8 cellular contexts compared by ENCODE assay signal in genomic region chr20:33675127-33675954, GRCh38. TPM values are rescaled to one million over a fixed set of nuclear protein-coding genes. Genes with fewer than 3 reads are reported as not detected.
A peak's percentile ranks its signal among the peaks of the same experiment; 100 is the strongest.
DNase-seq lines count a peak whose midpoint lies in the region; ATAC-seq and TF ChIP-seq lines count a peak whose summit lies in the region.

No MANE protein-coding gene starts in this region.

- H3K9me3 Mint-ChIP-seq in activated T-helper 17 cell treated with anti-CD3 and anti-CD28 coated beads, Interleukin-2, amount 50 U/mL, for 72 hours, result no peaks in the 10 kb centered on the region
- H3K9me3 Mint-ChIP-seq in stimulated activated naive B cell treated with anti-CD40 and anti-IgM and Interleukin-4, amounts not matched to agents 10 μg/mL and 1 μg/mL and 100 μg/mL, for 72 hours, result no peaks in the 10 kb centered on the region

- peak; percentile 68 for DNase-seq in DMS53 (lab: John Stamatoyannopoulos, UW)
- no peak for DNase-seq in DMS53 treated with DMSO at 0.1 percent for 48 hours (lab: John Stamatoyannopoulos, UW; ENCODE audit: unreplicated experiment)
- DNase-seq in stimulated activated naive B cell treated with anti-CD40 and anti-IgM and Interleukin-4, amounts not matched to agents 10 μg/mL and 1 μg/mL and 100 μg/mL, for 72 hours, result no peak
- no peak for DNase-seq in HEK293T (ENCODE audit: extremely low spot score)

- H3K4me3 Mint-ChIP-seq in activated T-helper 17 cell treated with anti-CD3 and anti-CD28 coated beads, Interleukin-2, amount 50 U/mL, for 72 hours, result peak overlapping the region; percentile 66
- peak overlapping the region; percentile 55 to 70 for H3K4me3 Mint-ChIP-seq in stimulated activated naive B cell treated with anti-CD40 and anti-IgM and Interleukin-4, amounts not matched to agents 10 μg/mL and 1 μg/mL and 100 μg/mL, for 72 hours

- CTCF ChIA-PET in HEK293T (lab: Yijun Ruan, JAX), result interaction anchor here (0.6 kb wide), 1 partner anchor 807 kb away, joined by 3 read pairs; no protein-coding TSS in a partner anchor

- peak overlapping the region; percentile 31 for H3K27ac Mint-ChIP-seq in activated T-helper 17 cell treated with anti-CD3 and anti-CD28 coated beads, Interleukin-2, amount 50 U/mL, for 72 hours
- H3K27ac Mint-ChIP-seq in stimulated activated naive B cell treated with anti-CD40 and anti-IgM and Interleukin-4, amounts not matched to agents 10 μg/mL and 1 μg/mL and 100 μg/mL, for 72 hours, result peak overlapping the region; percentile 33

- POLR2A ChIA-PET in HEK293T (lab: Yijun Ruan, JAX), result interaction anchor here (0.9 to 2.4 kb wide), 5 partner anchors 9 to 274 kb away, joined by 3 to 20 read pairs (median 4); partner anchors contain the start of genes CDK5RAP1 and PXMP4

- H3K4me1 Mint-ChIP-seq in activated T-helper 17 cell treated with anti-CD3 and anti-CD28 coated beads, Interleukin-2, amount 50 U/mL, for 72 hours, result peaks cover 13% of the 10 kb centered on the region
- H3K4me1 Mint-ChIP-seq in stimulated activated naive B cell treated with anti-CD40 and anti-IgM and Interleukin-4, amounts not matched to agents 10 μg/mL and 1 μg/mL and 100 μg/mL, for 72 hours, result peaks cover 19 to 36% of the 10 kb centered on the region in 2 donors

- peak overlapping the region; percentile 60 for H3K4me3 ChIP-seq in iPS-11a (ENCODE audit: low read depth, low read length)

- peaks cover 35% of the 10 kb centered on the region for H3K36me3 Mint-ChIP-seq in activated T-helper 17 cell treated with anti-CD3 and anti-CD28 coated beads, Interleukin-2, amount 50 U/mL, for 72 hours (ENCODE audit: low read depth)
- peaks cover 16% of the 10 kb centered on the region in 2 donors for H3K36me3 Mint-ChIP-seq in stimulated activated naive B cell treated with anti-CD40 and anti-IgM and Interleukin-4, amounts not matched to agents 10 μg/mL and 1 μg/mL and 100 μg/mL, for 72 hours

- H3K27me3 Mint-ChIP-seq in activated T-helper 17 cell treated with anti-CD3 and anti-CD28 coated beads, Interleukin-2, amount 50 U/mL, for 72 hours, result no peaks in the 10 kb centered on the region
- peaks cover 0 to 6% of the 10 kb centered on the region in 2 donors for H3K27me3 Mint-ChIP-seq in stimulated activated naive B cell treated with anti-CD40 and anti-IgM and Interleukin-4, amounts not matched to agents 10 μg/mL and 1 μg/mL and 100 μg/mL, for 72 hours

- ATAC-seq in activated T-helper 17 cell treated with anti-CD3 and anti-CD28 coated beads, Interleukin-2, amount 50 U/mL, for 72 hours (replicated peaks), result no peak
- no peak for ATAC-seq in stimulated activated naive B cell treated with anti-CD40 and anti-IgM and Interleukin-4, amounts not matched to agents 10 μg/mL and 1 μg/mL and 100 μg/mL, for 72 hours (replicated peaks)
- ATAC-seq in GM21576 (IDR thresholded peaks at IDR 0.05; ENCODE audit: unreplicated experiment) (no peak), HG03520 (IDR thresholded peaks at IDR 0.05; ENCODE audit: unreplicated experiment) (no peak)

TF ChIP-seq in HEK293T, 16 proteins besides CTCF, POLR2A, EP300 and RAD21:
- TF ChIP-seq FOXM1 (IDR thresholded peaks at IDR 0.05; ENCODE audit: borderline replicate concordance) (no peak), L3MBTL2 (conservative IDR thresholded peaks at IDR 0.05) (no peak), TARDBP (IDR thresholded peaks at IDR 0.05) (no peak), FOXK2 (IDR thresholded peaks at IDR 0.05) (no peak), BHLHE40 (IDR thresholded peaks at IDR 0.05; ENCODE audit: borderline replicate concordance) (no peak), PKNOX1 (IDR thresholded peaks at IDR 0.05) (no peak), LEF1 (IDR thresholded peaks at IDR 0.05; ENCODE audit: borderline replicate concordance) (no peak)

RNA-seq across cellular contexts. Expression of gene NECAB3, which starts 1.1 kb away (rescaled TPM):
- total RNA-seq in activated T-helper 17 cell treated with anti-CD3 and anti-CD28 coated beads, Interleukin-2, amount 50 U/mL, for 72 hours, result 10 to 100 TPM; 20.8 to 26.5 TPM

RNA-seq across cellular contexts. Expression of gene ACTL10, which starts 8.6 kb away (rescaled TPM):
- 1 to 10 TPM; 1.5 to 2.6 TPM for total RNA-seq in activated T-helper 17 cell treated with anti-CD3 and anti-CD28 coated beads, Interleukin-2, amount 50 U/mL, for 72 hours

RNA-seq across cellular contexts. Expression of gene E2F1, which starts 10.8 kb away (rescaled TPM):
- 10 to 100 TPM; 40.2 to 65.4 TPM for total RNA-seq in activated T-helper 17 cell treated with anti-CD3 and anti-CD28 coated beads, Interleukin-2, amount 50 U/mL, for 72 hours

RNA-seq across cellular contexts. Expression of gene C20orf144, which starts 13.2 kb away (rescaled TPM):
- under 1 TPM; 0.26 to 0.41 TPM for total RNA-seq in activated T-helper 17 cell treated with anti-CD3 and anti-CD28 coated beads, Interleukin-2, amount 50 U/mL, for 72 hours

RNA-seq across cellular contexts. Expression of gene PXMP4, which starts 44.8 kb away (rescaled TPM):
- total RNA-seq in activated T-helper 17 cell treated with anti-CD3 and anti-CD28 coated beads, Interleukin-2, amount 50 U/mL, for 72 hours, result 1 to 10 TPM; 6.7 to 8.0 TPM
